20 cellular contexts compared by ENCODE assay signal in genomic region chr2:229343661-229344060, GRCh38.
A peak's percentile ranks its signal among the peaks of the same experiment; 100 is the strongest.
DNase-seq lines count a peak whose midpoint lies in the region; ATAC-seq and TF ChIP-seq lines count a peak whose summit lies in the region.
"Had no signal": no experiment of that assay in that cellular context is flagged by ENCODE, and none has a peak within 500 bp of the region (broad histone marks: within the 10 kb centered on the region; RNA-seq: fewer than 3 reads in every experiment).

No MANE protein-coding gene starts in this region.

- CTCF ChIA-PET in RWPE1 (lab: Yijun Ruan, JAX): no interaction called here

- H3K27ac ChIP-seq in GM23338 (ENCODE audit: low read depth): no peak overlapping the region
- H3K27ac ChIP-seq in RWPE1: peak overlapping the region; percentile 71
- H3K27ac ChIP-seq in trophoblast cell (ENCODE audit: low read depth, low read length): no peak overlapping the region
- H3K27ac ChIP-seq: C4-2B, HL-60, SK-N-MC had no signal

- no peak for ATAC-seq in GM23338
- peak; percentile 15 for ATAC-seq in esophagus mucosa
- ATAC-seq: HepG2, K562 had no signal

- peaks cover 2% of the 10 kb centered on the region for H3K9me3 ChIP-seq in trophoblast cell (ENCODE audit: insufficient read depth, low read depth, low read length)

- H3K36me3 ChIP-seq in GM23338 (ENCODE audit: insufficient read depth) (no peaks in the 10 kb centered on the region), trophoblast cell (ENCODE audit: control insufficient read depth in 1 of 2, insufficient read depth in 2 of 2, low read length in 2 of 2) (no peaks in the 10 kb centered on the region)

- no peak overlapping the region for H3K23ac ChIP-seq in trophoblast cell (ENCODE audit: low read length)

- H3K4me1 Mint-ChIP-seq in GM23338: no peaks in the 10 kb centered on the region

- no peak overlapping the region for H3K4ac ChIP-seq in trophoblast cell (ENCODE audit: low read depth, low read length)

- H2AFZ ChIP-seq in GM23338: 0 out of 2 replicates have a peak overlapping the region, but pooled peaks have one; percentile 43
- H2AFZ ChIP-seq in trophoblast cell (ENCODE audit: insufficient read depth, low read length, poor library complexity): no peak overlapping the region

- TF ChIP-seq CTCF in GM23338 (conservative IDR thresholded peaks at IDR 0.05; ENCODE audit: low read depth in 2 of 2) (peak in 1 of 2 experiments; percentile 14; a peak in 1 of 4 replicates), RWPE1 (conservative IDR thresholded peaks at IDR 0.05; ENCODE audit: low read depth) (no peak)

- no peaks in the 10 kb centered on the region for H3F3A ChIP-seq in GM23338 (replicated peaks; ENCODE audit: low read depth)

- peaks cover 7% of the 10 kb centered on the region for H3K27me3 Mint-ChIP-seq in GM23338 (ENCODE audit: insufficient read depth, low read depth, poor library complexity)

- H3K4me2 ChIP-seq in GM23338 (no peak overlapping the region), trophoblast cell (ENCODE audit: low read length) (no peak overlapping the region)

- WGBS in trophoblast cell (ENCODE audit: extremely low coverage, insufficient coverage, insufficient read length): no CpG with 5 or more reads among the region's 3 CpGs

- no peak overlapping the region for H3K4me3 Mint-ChIP-seq in GM23338

- no peak overlapping the region for H2BK12ac ChIP-seq in trophoblast cell (ENCODE audit: low read length)

- no peak overlapping the region for H3K4me3 ChIP-seq in GM23338
- H3K4me3 ChIP-seq in trophoblast cell (ENCODE audit: low read depth, low read length): no peak overlapping the region
- H3K4me3 ChIP-seq: K562, SK-N-MC had no signal

- peaks cover 2% of the 10 kb centered on the region; the same call in 1 of the 3 replicates for H3K36me3 Mint-ChIP-seq in GM23338 (ENCODE audit: low read depth)

- H2AK5ac ChIP-seq in trophoblast cell (ENCODE audit: low read length): no peak overlapping the region

- POLR2A ChIA-PET in RWPE1 (lab: Yijun Ruan, JAX; ENCODE audit: low non-redundant PET): no interaction called here

- no peak overlapping the region for H2BK5ac ChIP-seq in trophoblast cell (ENCODE audit: low read depth, low read length, poor library complexity)

- no peak overlapping the region for H3K27ac Mint-ChIP-seq in GM23338

- no peak overlapping the region for H4K91ac ChIP-seq in trophoblast cell (ENCODE audit: low read depth, low read length)

- peaks cover 2% of the 10 kb centered on the region for H3K79me1 ChIP-seq in trophoblast cell (ENCODE audit: low read length)

- peaks cover 7% of the 10 kb centered on the region for H3K9me3 Mint-ChIP-seq in GM23338

- H3K4me1 ChIP-seq in GM23338 (ENCODE audit: insufficient read depth) (no peaks in the 10 kb centered on the region), trophoblast cell (ENCODE audit: control insufficient read depth in 1 of 2, insufficient read depth in 2 of 2, low read length in 2 of 2) (no peaks in the 10 kb centered on the region)

- H2BK120ac ChIP-seq in trophoblast cell (ENCODE audit: insufficient read depth, low read length, poor library complexity): no peak overlapping the region

- H4K12ac ChIP-seq in trophoblast cell (ENCODE audit: low read depth, low read length): no peak overlapping the region

- no peak overlapping the region for H3K18ac ChIP-seq in trophoblast cell (ENCODE audit: low read length)

- H3K27me3 ChIP-seq in GM23338 (ENCODE audit: insufficient read depth): no peaks in the 10 kb centered on the region
- no peaks in the 10 kb centered on the region for H3K27me3 ChIP-seq in trophoblast cell (ENCODE audit: insufficient read depth, low read length)

- H4K20me1 ChIP-seq in GM23338 (replicated peaks; ENCODE audit: insufficient read depth): no peaks in the 10 kb centered on the region

- H3K9me2 ChIP-seq in GM23338 (ENCODE audit: insufficient read depth): no peaks in the 10 kb centered on the region

- no peak overlapping the region for H3K9ac ChIP-seq in trophoblast cell (ENCODE audit: low read length)

- DNase-seq in GM23338 (ENCODE audit: low spot score) (peak; percentile 5), RWPE1 (ENCODE audit: low spot score) (peak; percentile 48), trophoblast cell (peak; percentile 75 to 90), NCI-H82 (lab: John Stamatoyannopoulos, UW) (no peak), NCI-H774 (lab: John Stamatoyannopoulos, UW) (no peak), SK-N-DZ (ENCODE audit: low spot score) (no peak)
- DNase-seq: GDM1, H7, NCI-H1092, NCI-H187 treated with DMSO at 0.1 percent for 48 hours, NCI-H226, NCI-H748 treated with DMSO at 0.1 percent for 48 hours, SHP77, SW 1271 had no signal

- H3K79me2 ChIP-seq in GM23338 (replicated peaks; ENCODE audit: insufficient read depth) (no peaks in the 10 kb centered on the region), trophoblast cell (ENCODE audit: control insufficient read depth, insufficient read depth, low read length, poor library complexity) (no peaks in the 10 kb centered on the region)

- H3K14ac ChIP-seq in trophoblast cell (ENCODE audit: low read length): no peak overlapping the region

- no peak overlapping the region for H4K8ac ChIP-seq in trophoblast cell (ENCODE audit: low read depth, low read length)

TF ChIP-seq in GM23338, 12 proteins besides CTCF, POLR2A, EP300 and RAD21 (continues in another document):
- TF ChIP-seq, protein P1, sequence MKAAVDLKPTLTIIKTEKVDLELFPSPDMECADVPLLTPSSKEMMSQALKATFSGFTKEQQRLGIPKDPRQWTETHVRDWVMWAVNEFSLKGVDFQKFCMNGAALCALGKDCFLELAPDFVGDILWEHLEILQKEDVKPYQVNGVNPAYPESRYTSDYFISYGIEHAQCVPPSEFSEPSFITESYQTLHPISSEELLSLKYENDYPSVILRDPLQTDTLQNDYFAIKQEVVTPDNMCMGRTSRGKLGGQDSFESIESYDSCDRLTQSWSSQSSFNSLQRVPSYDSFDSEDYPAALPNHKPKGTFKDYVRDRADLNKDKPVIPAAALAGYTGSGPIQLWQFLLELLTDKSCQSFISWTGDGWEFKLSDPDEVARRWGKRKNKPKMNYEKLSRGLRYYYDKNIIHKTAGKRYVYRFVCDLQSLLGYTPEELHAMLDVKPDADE (IDR thresholded peaks at IDR 0.05): no peak
- TF ChIP-seq EZH2phosphoT487 (IDR thresholded peaks at IDR 0.05; ENCODE audit: unreplicated experiment) (no peak), JUNB (IDR thresholded peaks at IDR 0.05; ENCODE audit: unreplicated experiment) (no peak), EZH2 (IDR thresholded peaks at IDR 0.05; ENCODE audit: low read depth, unreplicated experiment) (no peak), STAT1 (IDR thresholded peaks at IDR 0.05; ENCODE audit: unreplicated experiment) (no peak), POLR2AphosphoS5 (IDR thresholded peaks at IDR 0.05; ENCODE audit: low read depth) (no peak)
- TF ChIP-seq, protein P2, sequence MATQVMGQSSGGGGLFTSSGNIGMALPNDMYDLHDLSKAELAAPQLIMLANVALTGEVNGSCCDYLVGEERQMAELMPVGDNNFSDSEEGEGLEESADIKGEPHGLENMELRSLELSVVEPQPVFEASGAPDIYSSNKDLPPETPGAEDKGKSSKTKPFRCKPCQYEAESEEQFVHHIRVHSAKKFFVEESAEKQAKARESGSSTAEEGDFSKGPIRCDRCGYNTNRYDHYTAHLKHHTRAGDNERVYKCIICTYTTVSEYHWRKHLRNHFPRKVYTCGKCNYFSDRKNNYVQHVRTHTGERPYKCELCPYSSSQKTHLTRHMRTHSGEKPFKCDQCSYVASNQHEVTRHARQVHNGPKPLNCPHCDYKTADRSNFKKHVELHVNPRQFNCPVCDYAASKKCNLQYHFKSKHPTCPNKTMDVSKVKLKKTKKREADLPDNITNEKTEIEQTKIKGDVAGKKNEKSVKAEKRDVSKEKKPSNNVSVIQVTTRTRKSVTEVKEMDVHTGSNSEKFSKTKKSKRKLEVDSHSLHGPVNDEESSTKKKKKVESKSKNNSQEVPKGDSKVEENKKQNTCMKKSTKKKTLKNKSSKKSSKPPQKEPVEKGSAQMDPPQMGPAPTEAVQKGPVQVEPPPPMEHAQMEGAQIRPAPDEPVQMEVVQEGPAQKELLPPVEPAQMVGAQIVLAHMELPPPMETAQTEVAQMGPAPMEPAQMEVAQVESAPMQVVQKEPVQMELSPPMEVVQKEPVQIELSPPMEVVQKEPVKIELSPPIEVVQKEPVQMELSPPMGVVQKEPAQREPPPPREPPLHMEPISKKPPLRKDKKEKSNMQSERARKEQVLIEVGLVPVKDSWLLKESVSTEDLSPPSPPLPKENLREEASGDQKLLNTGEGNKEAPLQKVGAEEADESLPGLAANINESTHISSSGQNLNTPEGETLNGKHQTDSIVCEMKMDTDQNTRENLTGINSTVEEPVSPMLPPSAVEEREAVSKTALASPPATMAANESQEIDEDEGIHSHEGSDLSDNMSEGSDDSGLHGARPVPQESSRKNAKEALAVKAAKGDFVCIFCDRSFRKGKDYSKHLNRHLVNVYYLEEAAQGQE (IDR thresholded peaks at IDR 0.05; ENCODE audit: unreplicated experiment): no peak

Comparison
In these comparisons a context has a peak if more than half of its experiments do, and no peak if none do; other contexts are left out.
1. DNase-seq: peak in GM23338 (single experiment), RWPE1 (single experiment) and trophoblast cell (2 of 2); none in NCI-H82 (single experiment), NCI-H774 (single experiment) and SK-N-DZ (single experiment).